Comparison of ENCODE assay signal across 17 cellular contexts in the genomic region with DNA sequence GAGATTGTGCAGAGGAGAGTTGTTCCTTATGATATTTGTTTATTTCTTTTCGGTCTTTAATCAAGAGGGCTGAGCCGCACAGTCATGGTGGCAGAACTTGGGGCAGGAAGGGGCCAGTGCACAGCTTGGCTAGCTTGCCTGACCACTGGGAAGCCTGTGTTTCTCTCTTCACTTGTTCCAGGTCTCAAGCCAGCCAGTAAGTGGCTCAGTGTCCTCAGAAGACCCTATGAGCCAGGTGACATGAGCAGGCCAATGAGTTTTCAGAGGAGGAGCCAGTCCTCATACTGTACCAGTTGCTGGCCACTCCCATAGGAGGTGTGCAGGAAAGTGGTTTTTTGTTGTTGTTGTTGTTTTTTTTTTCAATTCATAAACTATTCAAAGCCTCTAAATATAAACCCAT. TPM values are rescaled to one million over a fixed set of nuclear protein-coding genes. Genes with fewer than 3 reads are reported as not detected.
DNase-seq lines count a peak whose midpoint lies in the region; ATAC-seq, FAIRE-seq and TF ChIP-seq lines count a peak whose summit lies in the region.
"Had no signal": no experiment of that assay in that cellular context is flagged by ENCODE, and none has a peak within 500 bp of the region (broad histone marks: within the 10 kb centered on the region; RNA-seq: fewer than 3 reads in every experiment).

No MANE protein-coding gene starts in this region.

- H3K27me3 ChIP-seq in HCT116 (ENCODE audit: insufficient read depth, low read length), result no peaks in the 10 kb centered on the region
- no peaks in the 10 kb centered on the region for H3K27me3 ChIP-seq in K562 (ENCODE audit: control insufficient read depth in 2 of 2, insufficient read depth in 2 of 2, low read length in 2 of 2)

- no peak for TF ChIP-seq CTCF in HCT116 (IDR thresholded peaks at IDR 0.05 in 2 of 3, conservative IDR thresholded peaks at IDR 0.05 in 1 of 3; ENCODE audit: borderline replicate concordance in 1 of 3, insufficient read depth in 1 of 3, low read depth in 2 of 3, low read length in 2 of 3)
- TF ChIP-seq CTCF in K562 (IDR thresholded peaks at IDR 0.05 in 2 of 3, conservative IDR thresholded peaks at IDR 0.05 in 1 of 3; ENCODE audit: insufficient read depth in 2 of 3, low read depth in 1 of 3, low read length in 3 of 3), result no peak

- H3K4me2 ChIP-seq in HCT116 (ENCODE audit: low read length), result no peak overlapping the region
- peak overlapping the region; percentile 32; the same call in 1 of the 2 replicates for H3K4me2 ChIP-seq in K562 (ENCODE audit: insufficient read depth, low read length)

- H3K36me3 ChIP-seq in HCT116 (ENCODE audit: control insufficient read depth in 1 of 2, insufficient read depth in 2 of 2, low read length in 2 of 2), result 0 out of 4 replicates have a peak, but pooled peaks cover 0 to 3% of the 10 kb centered on the region in 2 experiments
- H3K36me3 ChIP-seq in K562 (ENCODE audit: control insufficient read depth, insufficient read depth, low read length), result no peaks in the 10 kb centered on the region

- peaks cover 24 to 42% of the 10 kb centered on the region in 2 experiments for H3K4me1 ChIP-seq in HCT116 (ENCODE audit: control insufficient read depth in 1 of 2, insufficient read depth in 2 of 2, low read length in 2 of 2)
- H3K4me1 ChIP-seq in K562 (replicated peaks in 1 of 2; ENCODE audit: control insufficient read depth in 2 of 2, insufficient read depth in 2 of 2, low read length in 2 of 2), result peaks cover 27 to 49% of the 10 kb centered on the region in 2 experiments

- H3K4me3 ChIP-seq in HCT116 (replicated peaks in 1 of 2; ENCODE audit: low read depth in 1 of 2, low read length in 2 of 2), result no peak overlapping the region
- H3K4me3 ChIP-seq in K562, result no peak overlapping the region
- H3K4me3 ChIP-seq: GM23248 had no signal

- no peak overlapping the region for H3K9ac ChIP-seq in HCT116 (ENCODE audit: low read length)
- H3K9ac ChIP-seq in K562 (ENCODE audit: insufficient read depth in 1 of 2, low read depth in 2 of 2, low read length in 2 of 2), result peak overlapping the region in 1 of 2 experiments; percentile 16; a peak in 1 of 4 replicates
- H3K9ac ChIP-seq: GM23248 had no signal

- no peaks in the 10 kb centered on the region for H3K9me1 ChIP-seq in K562 (ENCODE audit: control insufficient read depth, insufficient read depth, low read length)

- FAIRE-seq in K562 (lab: Jason Lieb, UNC), result peak; percentile 91
- FAIRE-seq: GM19239 had no signal

- peak; percentile 18 for DNase-seq in DMS 273 (lab: John Stamatoyannopoulos, UW; ENCODE audit: unreplicated experiment)
- DNase-seq in DMS 273 treated with DMSO at 0.1 percent for 48 hours (lab: John Stamatoyannopoulos, UW), result no peak
- no peak for DNase-seq in HCT116 (ENCODE audit: low read depth, low spot score)
- DNase-seq in NCI-H82 (lab: John Stamatoyannopoulos, UW), result peak; percentile 67
- peak; percentile 67 to 74 (median 72) for DNase-seq in K562 (ENCODE audit: extremely low read depth in 1 of 4, low spot score in 3 of 4)
- DNase-seq in activated naive CD4-positive, alpha-beta T cell treated with anti-CD3 and anti-CD28 coated beads, Interleukin-2, amount 50 U/mL, for 72 hours (ENCODE audit: low spot score in 2 of 2), result no peak
- no peak for DNase-seq in left lobe of liver (ENCODE audit: low spot score)
- DNase-seq: Calu3, DMS79 treated with DMSO at 0.1 percent for 48 hours, GDM1, GM23248, NCI-H1105, NCI-H1694 treated with DMSO at 0.1 percent for 48 hours, NCI-H510A had no signal

- no peaks in the 10 kb centered on the region for H3K9me3 Mint-ChIP-seq in activated naive CD4-positive, alpha-beta T cell treated with anti-CD3 and anti-CD28 coated beads, Interleukin-2, amount 50 U/mL, for 72 hours

- in situ Hi-C loops in K562 (cut with MboI), result no loop called here

- H3K27ac ChIP-seq in HCT116 (ENCODE audit: low read depth, low read length) (no peak overlapping the region), K562 (ENCODE audit: extremely low read depth, low read depth, low read length) (peak overlapping the region; percentile 55)
- H3K27ac ChIP-seq: 22Rv1, GM23248 had no signal

- TF ChIP-seq POLR2A in HCT116 (IDR thresholded peaks at IDR 0.05; ENCODE audit: borderline replicate concordance, extremely low read depth, insufficient read depth, insufficient read length) (no peak), K562 (conservative IDR thresholded peaks at IDR 0.05) (peak; percentile 67)

- CTCF ChIA-PET in HCT116 (lab: Charles Lee), result no interaction called here
- CTCF ChIA-PET in K562 (lab: Yijun Ruan, JAX; ENCODE audit: low intra/inter-chr PET ratio), result no interaction called here

- intact Hi-C loops in HCT116 (cut with micrococcal nuclease) (no loop called here), K562 (cut with micrococcal nuclease) (no loop called here)

- 58% methylated on average over 2 of the region's 2 CpGs for WGBS in K562 (ENCODE audit: insufficient coverage, low coverage, missing lambda C conversion rate)

- no peak for TF ChIP-seq RAD21 in HCT116 (IDR thresholded peaks at IDR 0.05; ENCODE audit: low read depth)
- no peak for TF ChIP-seq RAD21 in K562 (CRISPR knock-in tag; conservative IDR thresholded peaks at IDR 0.05 in 1 of 2, IDR thresholded peaks at IDR 0.05 in 1 of 2)

- peak; percentile 76 for ATAC-seq in HCT116
- peak; percentile 95 for ATAC-seq in K562
- ATAC-seq in activated naive CD4-positive, alpha-beta T cell treated with anti-CD3 and anti-CD28 coated beads, Interleukin-2, amount 50 U/mL, for 72 hours, result no peak
- ATAC-seq in HG02981 (IDR thresholded peaks at IDR 0.05; ENCODE audit: unreplicated experiment), result no peak
- ATAC-seq in left lobe of liver, result no peak

- H4K20me1 ChIP-seq in HCT116 (ENCODE audit: insufficient read depth), result no peaks in the 10 kb centered on the region
- H4K20me1 ChIP-seq in K562 (replicated peaks; ENCODE audit: control insufficient read depth, insufficient read depth, low read length), result no peaks in the 10 kb centered on the region

- no peaks in the 10 kb centered on the region for H3K9me2 ChIP-seq in HCT116 (ENCODE audit: insufficient read depth)

- peaks cover 5% of the 10 kb centered on the region in 2 donors for H3K36me3 Mint-ChIP-seq in activated naive CD4-positive, alpha-beta T cell treated with anti-CD3 and anti-CD28 coated beads, Interleukin-2, amount 50 U/mL, for 72 hours

- no peaks in the 10 kb centered on the region for H3K9me3 ChIP-seq in HCT116 (ENCODE audit: control insufficient read depth in 1 of 2, insufficient read depth in 1 of 2, low read depth in 1 of 2, low read length in 2 of 2)
- H3K9me3 ChIP-seq in K562 (replicated peaks; ENCODE audit: control insufficient read depth, insufficient read depth, low read depth, low read length), result no peaks in the 10 kb centered on the region

- BruUV-seq in HCT116 (replicated peaks; lab: Mats Ljungman, UMichigan) (no TSS peak), K562 (replicated peaks; lab: Mats Ljungman, UMichigan) (no TSS peak)

- H3K27ac Mint-ChIP-seq in activated naive CD4-positive, alpha-beta T cell treated with anti-CD3 and anti-CD28 coated beads, Interleukin-2, amount 50 U/mL, for 72 hours, result no peak overlapping the region

- RAD21 ChIA-PET in HCT116 (lab: Charles Lee; ENCODE audit: low non-redundant PET in 1 of 2, low total read pairs in 2 of 2, uncharacterized antibody in 2 of 2, unreplicated experiment in 2 of 2), result no interaction called here

- TF ChIP-seq EP300 in K562 (IDR thresholded peaks at IDR 0.05; ENCODE audit: low read length), result no peak

- H2AFZ ChIP-seq in HCT116 (ENCODE audit: low read depth, low read length, poor library complexity, severe bottlenecking) (no peak overlapping the region), K562 (ENCODE audit: low read depth, low read length) (peak overlapping the region; percentile 71)
- H2AFZ ChIP-seq: GM23248 had no signal

- POLR2A ChIA-PET in HCT116 (lab: Charles Lee), result interaction anchor here (1.2 kb wide), 1 partner anchor 13 kb away, joined by 3 read pairs; no protein-coding TSS in a partner anchor
- POLR2A ChIA-PET in K562 (lab: Yijun Ruan, JAX), result interaction anchor here (0.7 to 1.5 kb wide), 3 partner anchors 15 to 50 kb away, joined by 3 to 5 read pairs (median 4); a partner anchor contains a TSS

- H3K79me2 ChIP-seq in HCT116 (ENCODE audit: insufficient read depth, low read length) (no peaks in the 10 kb centered on the region), K562 (ENCODE audit: control insufficient read depth, insufficient read depth, low read length) (no peaks in the 10 kb centered on the region)

RNA-seq across cellular contexts. Expression of a gene that starts 15.2 kb away (rescaled TPM):
- total RNA-seq in HCT116 (2021; ENCODE audit: unreplicated experiment) (26.7 TPM), K562 (2014; rRNA removed) (22.0 and 32.7 TPM in 2 replicates), K562 (2014; rRNA removed; fragmentation: Illumina TruSeq; extraction: Trizol) (26.2 and 28.2 TPM in 2 replicates), K562 (2015; rRNA removed; fragmentation: Illumina TruSeq; extraction: Trizol) (26.0 and 26.5 TPM in 2 replicates), K562 (2021) (17.5 and 18.9 TPM in 2 replicates), left lobe of liver (33.9 TPM)
- 41.5 and 44.9 TPM in 2 replicates for polyA plus RNA-seq in HCT116 (2012)
- total RNA-seq in K562 (2011; cell fraction: chromatin; rRNA removed; ENCODE audit: low replicate concordance), result 5.6 and 11.9 TPM in 2 replicates
- 3.3 and 3.7 TPM in 2 replicates for total RNA-seq in K562 (2011; cell fraction: nucleolus; rRNA removed)
- total RNA-seq in K562 (2011; cell fraction: nucleoplasm; rRNA removed), result 8.4 and 14.1 TPM in 2 replicates
- polyA plus RNA-seq in K562 (2011; rRNA removed) (26.9 and 32.7 TPM in 2 replicates), K562 (2014; fragmentation: Illumina TruSeq; extraction: Trizol) (36.9 and 40.2 TPM in 2 replicates), K562 (2014; fragmentation: Nextera tagmentation; extraction: Ambion mirVana) (10 to 100 TPM; 40.0 to 44.1 TPM), K562 (2014; rRNA removed) (26.3 and 27.3 TPM in 2 replicates)
- 9.0 and 16.7 TPM in 2 replicates for polyA plus RNA-seq in K562 (2011; cell fraction: cytosol; rRNA removed)
- 7.8 and 12.3 TPM in 2 replicates for polyA plus RNA-seq in K562 (2011; cell fraction: nucleus; rRNA removed)
- 24.3 and 54.4 TPM in 2 replicates for polyA plus RNA-seq in K562 (2012)
- polyA minus RNA-seq in K562 (2011; rRNA and poly(A)+ RNA removed), result 18.1 and 18.9 TPM in 2 replicates
- 5.5 and 9.6 TPM in 2 replicates for polyA minus RNA-seq in K562 (2011; cell fraction: cytosol; rRNA and poly(A)+ RNA removed)
- 2.6 and 5.8 TPM in 2 replicates for polyA minus RNA-seq in K562 (2011; cell fraction: nucleus; rRNA and poly(A)+ RNA removed)
- 10 to 100 TPM; 19.4 to 20.9 TPM for total RNA-seq in activated naive CD4-positive, alpha-beta T cell treated with anti-CD3 and anti-CD28 coated beads, Interleukin-2, amount 50 U/mL, for 72 hours

RNA-seq across cellular contexts. Expression of a gene that starts 15.6 kb away (rescaled TPM):
- 16.4 TPM for total RNA-seq in HCT116 (2021; ENCODE audit: unreplicated experiment)
- polyA plus RNA-seq in HCT116 (2012), result 7.4 and 7.7 TPM in 2 replicates
- 8.4 and 10.3 TPM in 2 replicates for total RNA-seq in K562 (2011; cell fraction: chromatin; rRNA removed; ENCODE audit: low replicate concordance)
- total RNA-seq in K562 (2011; cell fraction: nucleolus; rRNA removed), result 4.1 and 4.8 TPM in 2 replicates
- 9.6 and 13.8 TPM in 2 replicates for total RNA-seq in K562 (2011; cell fraction: nucleoplasm; rRNA removed)
- total RNA-seq in K562 (2014; rRNA removed), result 2.2 TPM in 2 replicates
- 2.2 and 3.2 TPM in 2 replicates for total RNA-seq in K562 (2014; rRNA removed; fragmentation: Illumina TruSeq; extraction: Trizol)
- 2.9 and 3.5 TPM in 2 replicates for total RNA-seq in K562 (2015; rRNA removed; fragmentation: Illumina TruSeq; extraction: Trizol)
- total RNA-seq in K562 (2021), result 3.8 and 4.7 TPM in 2 replicates
- polyA plus RNA-seq in K562 (2011; rRNA removed), result 2.6 and 3.1 TPM in 2 replicates
- 1.3 and 1.8 TPM in 2 replicates for polyA plus RNA-seq in K562 (2011; cell fraction: cytosol; rRNA removed)
- 5.6 and 5.7 TPM in 2 replicates for polyA plus RNA-seq in K562 (2011; cell fraction: nucleus; rRNA removed)
- 1.8 and 2.8 TPM in 2 replicates for polyA plus RNA-seq in K562 (2012)
- 1.4 and 1.6 TPM in 2 replicates for polyA plus RNA-seq in K562 (2014; fragmentation: Illumina TruSeq; extraction: Trizol)
- polyA plus RNA-seq in K562 (2014; fragmentation: Nextera tagmentation; extraction: Ambion mirVana), result 1 to 10 TPM; 1.0 to 1.9 TPM
- 1.8 and 2.4 TPM in 2 replicates for polyA plus RNA-seq in K562 (2014; rRNA removed)
- 5.3 and 6.9 TPM in 2 replicates for polyA minus RNA-seq in K562 (2011; rRNA and poly(A)+ RNA removed)
- 2.7 and 3.2 TPM in 2 replicates for polyA minus RNA-seq in K562 (2011; cell fraction: cytosol; rRNA and poly(A)+ RNA removed)
- polyA minus RNA-seq in K562 (2011; cell fraction: nucleus; rRNA and poly(A)+ RNA removed), result 3.9 and 6.3 TPM in 2 replicates
- 10 to 100 TPM in 1 of 2 donors, 1 to 10 TPM in 1; 4.2 to 10.9 TPM for total RNA-seq in activated naive CD4-positive, alpha-beta T cell treated with anti-CD3 and anti-CD28 coated beads, Interleukin-2, amount 50 U/mL, for 72 hours
- total RNA-seq in left lobe of liver, result 15.0 TPM

Comparison
In these comparisons a context has a peak if more than half of its experiments do, and no peak if none do; other contexts are left out.
1. DNase-seq: peak in DMS 273 (single experiment), NCI-H82 (single experiment) and K562 (4 of 4); none in DMS 273 treated with DMSO at 0.1 percent for 48 hours (single experiment), HCT116 (single experiment), activated naive CD4-positive, alpha-beta T cell treated with anti-CD3 and anti-CD28 coated beads, Interleukin-2, amount 50 U/mL, for 72 hours (0 of 2) and left lobe of liver (single experiment).
2. ATAC-seq: peak in HCT116 (single experiment) and K562 (single experiment); none in activated naive CD4-positive, alpha-beta T cell treated with anti-CD3 and anti-CD28 coated beads, Interleukin-2, amount 50 U/mL, for 72 hours (0 of 2), HG02981 (single experiment) and left lobe of liver (single experiment).